15 cellular contexts compared by ENCODE assay signal in genomic region chr22:35766654-35767580, GRCh38. TPM values are rescaled to one million over a fixed set of nuclear protein-coding genes. Genes with fewer than 3 reads are reported as not detected.
DNase-seq lines count a peak whose midpoint lies in the region; ATAC-seq and TF ChIP-seq lines count a peak whose summit lies in the region.
"Had no signal": no experiment of that assay in that cellular context is flagged by ENCODE, and none has a peak within 500 bp of the region (broad histone marks: within the 10 kb centered on the region; RNA-seq: fewer than 3 reads in every experiment).

No MANE protein-coding gene starts in this region.

- no peaks in the 10 kb centered on the region for H3K27me3 Mint-ChIP-seq in endodermal cell (ENCODE audit: insufficient read depth)
- H3K27me3 Mint-ChIP-seq in CD8-positive, alpha-beta T cell (ENCODE audit: low read depth): peaks cover 4% of the 10 kb centered on the region

- DNase-seq in NCI-H146 (lab: John Stamatoyannopoulos, UW) (peak; percentile 3), NCI-H146 treated with DMSO at 0.1 percent for 48 hours (lab: John Stamatoyannopoulos, UW; ENCODE audit: unreplicated experiment) (no peak), endodermal cell (no peak), lung (ENCODE audit: low spot score) (no peak), uterus (no peak), NOMO-1 (lab: John Stamatoyannopoulos, UW; ENCODE audit: unreplicated experiment in 2 of 2) (no peak)
- no peak for DNase-seq in CD8-positive, alpha-beta T cell
- DNase-seq in stimulated activated CD4-positive, alpha-beta T cell treated with anti-CD3 and anti-CD28 coated beads, Interleukin-2, amount 100 ng/mL, for 24 hours: no peak
- DNase-seq: adrenal gland, DMS 273 treated with DMSO at 0.1 percent for 48 hours, erythroblast, NCI-H187 had no signal

- no peaks in the 10 kb centered on the region for H3K27me3 ChIP-seq in endodermal cell (ENCODE audit: control insufficient read depth, insufficient read depth, low read length, poor library complexity, severe bottlenecking)
- no peaks in the 10 kb centered on the region for H3K27me3 ChIP-seq in lung (ENCODE audit: control insufficient read depth, insufficient read depth)
- H3K27me3 ChIP-seq in uterus: no peaks in the 10 kb centered on the region
- H3K27me3 ChIP-seq in CD8-positive, alpha-beta T cell (ENCODE audit: insufficient read depth, low read length): no peaks in the 10 kb centered on the region
- H3K27me3 ChIP-seq: adrenal gland had no signal

- no peaks in the 10 kb centered on the region for H3K9me3 Mint-ChIP-seq in endodermal cell
- no peaks in the 10 kb centered on the region for H3K9me3 Mint-ChIP-seq in CD8-positive, alpha-beta T cell

- TF ChIP-seq CTCF in endodermal cell (conservative IDR thresholded peaks at IDR 0.05) (no peak), lung (IDR thresholded peaks at IDR 0.05; ENCODE audit: control extremely low read depth, extremely low read depth) (no peak), uterus (IDR thresholded peaks at IDR 0.05) (no peak)
- TF ChIP-seq CTCF in CD8-positive, alpha-beta T cell (IDR thresholded peaks at IDR 0.05): no peak

- H3K9me3 ChIP-seq in endodermal cell (ENCODE audit: control insufficient read depth, low read length) (no peaks in the 10 kb centered on the region), lung (ENCODE audit: control insufficient read depth in 2 of 2, insufficient read depth in 1 of 2, low read length in 1 of 2) (no peaks in the 10 kb centered on the region), uterus (no peaks in the 10 kb centered on the region)
- no peaks in the 10 kb centered on the region for H3K9me3 ChIP-seq in CD8-positive, alpha-beta T cell (ENCODE audit: low read length)
- H3K9me3 ChIP-seq: adrenal gland had no signal

- H3K36me3 ChIP-seq in endodermal cell (ENCODE audit: control insufficient read depth, insufficient read depth, low read length) (peaks cover 37% of the 10 kb centered on the region), lung (ENCODE audit: control insufficient read depth in 2 of 2, insufficient read depth in 2 of 2, low read length in 2 of 2) (peaks cover 2 to 4% of the 10 kb centered on the region in 2 donors), uterus (no peaks in the 10 kb centered on the region)
- H3K36me3 ChIP-seq in CD8-positive, alpha-beta T cell (ENCODE audit: insufficient read depth, low read length): no peaks in the 10 kb centered on the region
- H3K36me3 ChIP-seq: adrenal gland had no signal

- intact Hi-C loops in uterus (cut with DNase I; ENCODE audit: low total_unique reads): no loop called here
- intact Hi-C loops in CD8-positive, alpha-beta T cell (cut with DNase I, micrococcal nuclease): no loop called here

- no peak overlapping the region for H3K4me3 Mint-ChIP-seq in endodermal cell
- no peak overlapping the region for H3K4me3 Mint-ChIP-seq in CD8-positive, alpha-beta T cell

- peaks cover 14% of the 10 kb centered on the region for H3K36me3 Mint-ChIP-seq in endodermal cell (ENCODE audit: low read depth)
- H3K36me3 Mint-ChIP-seq in CD8-positive, alpha-beta T cell: no peaks in the 10 kb centered on the region

- 82 to 89% methylated on average over 6 to 10 of the region's 10 CpGs for WGBS in endodermal cell (ENCODE audit: insufficient coverage in 1 of 2, insufficient read length in 1 of 2), 2 experiments
- 74 to 79% methylated on average over 10 of the region's 10 CpGs for WGBS in lung, 2 donors

- no peak for TF ChIP-seq POLR2A in uterus (IDR thresholded peaks at IDR 0.05)

- no peak for ATAC-seq in lung (ENCODE audit: insufficient read depth, low FRiP score)
- ATAC-seq in CD8-positive, alpha-beta T cell: no peak
- ATAC-seq: Panc1 had no signal

- H3K4me3 ChIP-seq in endodermal cell (ENCODE audit: low read length): no peak overlapping the region
- H3K4me3 ChIP-seq in lung: no peak overlapping the region
- no peak overlapping the region for H3K4me3 ChIP-seq in uterus
- H3K4me3 ChIP-seq in CD8-positive, alpha-beta T cell (ENCODE audit: low read depth, low read length): no peak overlapping the region
- H3K4me3 ChIP-seq: adrenal gland had no signal

- peak overlapping the region; percentile 20 for H3K27ac Mint-ChIP-seq in endodermal cell
- H3K27ac Mint-ChIP-seq in CD8-positive, alpha-beta T cell: no peak overlapping the region

- no peak overlapping the region for H3K9ac ChIP-seq in endodermal cell (ENCODE audit: extremely low read depth, low read length, poor library complexity, severe bottlenecking)

- CTCF ChIA-PET in CD8-positive, alpha-beta T cell (lab: Charles Lee): interaction anchor here (1.1 kb wide), 1 partner anchor 8 kb away, joined by 3 read pairs; no protein-coding TSS in a partner anchor

- H3K27ac ChIP-seq in endodermal cell (ENCODE audit: low read depth, low read length): peak overlapping the region; percentile 26
- H3K27ac ChIP-seq in lung (ENCODE audit: low read depth in 1 of 2, low read length in 1 of 2): peak overlapping the region; percentile 17 to 45
- peak overlapping the region; percentile 3 to 46 for H3K27ac ChIP-seq in uterus
- no peak overlapping the region for H3K27ac ChIP-seq in CD8-positive, alpha-beta T cell (ENCODE audit: low read depth, low read length)
- H3K27ac ChIP-seq: 22Rv1, adrenal gland had no signal

- H3K4me1 ChIP-seq in endodermal cell (ENCODE audit: control insufficient read depth, insufficient read depth, low read length) (no peaks in the 10 kb centered on the region), lung (ENCODE audit: control insufficient read depth in 2 of 2, insufficient read depth in 2 of 2, low read length in 2 of 2) (peaks cover 0 to 3% of the 10 kb centered on the region in 2 donors), uterus (no peaks in the 10 kb centered on the region)
- H3K4me1 ChIP-seq in CD8-positive, alpha-beta T cell (ENCODE audit: insufficient read depth, low read length): no peaks in the 10 kb centered on the region
- H3K4me1 ChIP-seq: adrenal gland had no signal

- H3K4me1 Mint-ChIP-seq in endodermal cell: peaks cover 6% of the 10 kb centered on the region
- no peaks in the 10 kb centered on the region for H3K4me1 Mint-ChIP-seq in CD8-positive, alpha-beta T cell (ENCODE audit: low read depth)

- POLR2A ChIA-PET in CD8-positive, alpha-beta T cell (lab: Charles Lee): no interaction called here

RNA-seq across cellular contexts. Expression of gene APOL5, which starts 49.2 kb away (rescaled TPM):
- total RNA-seq in endodermal cell (not detected), lung (not detected), uterus (not detected)
- polyA plus RNA-seq in endodermal cell (2013, experiment 1 of 2): not detected
- polyA plus RNA-seq in endodermal cell (2013, experiment 2 of 2): not detected
- not detected for polyA plus RNA-seq in lung
- total RNA-seq in CD8-positive, alpha-beta T cell: not detected
- total RNA-seq: adrenal gland, liver had no signal
- polyA plus RNA-seq: adrenal gland had no signal
